Comparison of ENCODE assay signal across 27 cellular contexts in the genomic region with DNA sequence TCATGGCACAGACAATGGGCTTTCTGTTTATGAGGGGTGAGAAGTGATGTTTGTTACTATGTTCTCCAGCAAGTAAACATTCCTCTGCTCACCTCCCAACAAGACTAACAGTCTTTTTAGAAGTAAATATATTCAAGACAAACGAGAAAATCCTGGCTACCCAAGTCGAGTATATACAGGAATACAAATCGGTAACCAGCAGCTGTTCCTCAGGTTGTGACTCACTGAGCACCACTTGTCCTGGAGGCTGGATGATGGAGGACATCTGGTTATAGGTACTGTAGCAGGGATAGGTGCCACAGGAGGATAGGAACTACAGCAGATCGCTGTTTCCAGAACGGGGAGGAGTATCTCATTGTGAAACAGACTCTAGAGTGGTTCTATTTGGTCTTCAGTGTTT.
"Had no signal": no experiment of that assay in that cellular context is flagged by ENCODE, and none has a peak within 500 bp of the region (broad histone marks: within the 10 kb centered on the region; RNA-seq: fewer than 3 reads in every experiment).

No MANE protein-coding gene starts in this region.

- FAIRE-seq: astrocyte, endometrium had no signal

- H3K27ac ChIP-seq: brain microvascular endothelial cell, esophagus squamous epithelium, heart right ventricle, neural progenitor cell, testis, transverse colon had no signal

- H3K27me3 Mint-ChIP-seq: activated CD4-positive, alpha-beta T cell treated with anti-CD3 and anti-CD28 coated beads, Interleukin-2, amount 10 ng/mL, durations not matched to agents 24 days and 14 days; activated naive CD8-positive, alpha-beta T cell treated with anti-CD3 and anti-CD28 coated beads, Interleukin-2, amount 10 ng/mL, durations not matched to agents 7 days and 5 days; dendritic cell treated with granulocyte-macrophage colony-stimulating factor and Interleukin-4, amounts not matched to agents 40 ng/mL and 50 ng/mL, for 4 days; T-helper 17 cell had no signal

- H3K4me3 ChIP-seq: esophagus squamous epithelium, heart right ventricle, neural progenitor cell, testis, transverse colon had no signal

- H3K9me3 Mint-ChIP-seq: activated CD4-positive, alpha-beta T cell treated with anti-CD3 and anti-CD28 coated beads, Interleukin-2, amount 10 ng/mL, durations not matched to agents 24 days and 14 days; activated naive CD4-positive, alpha-beta T cell treated with anti-CD3 and anti-CD28 coated beads for 36 hours; activated naive CD8-positive, alpha-beta T cell treated with anti-CD3 and anti-CD28 coated beads, Interleukin-2, amount 10 ng/mL, durations not matched to agents 7 days and 5 days; activated T-cell treated with anti-CD3 and anti-CD28 coated beads, Interleukin-2, amount 50 U/mL, for 72 hours; dendritic cell treated with granulocyte-macrophage colony-stimulating factor and Interleukin-4, amounts not matched to agents 40 ng/mL and 50 ng/mL, for 4 days; natural killer cell; neural progenitor cell had no signal

- H3K27me3 ChIP-seq: brain microvascular endothelial cell, esophagus squamous epithelium, heart right ventricle, neural progenitor cell, testis, transverse colon had no signal

- H3K36me3 Mint-ChIP-seq: natural killer cell had no signal

- H3K36me3 ChIP-seq: neural progenitor cell had no signal

- H3K27ac Mint-ChIP-seq: activated CD4-positive, alpha-beta T cell treated with anti-CD3 and anti-CD28 coated beads, Interleukin-2, amount 10 ng/mL, durations not matched to agents 24 days and 14 days; activated naive CD4-positive, alpha-beta T cell treated with anti-CD3 and anti-CD28 coated beads for 36 hours; activated naive CD8-positive, alpha-beta T cell treated with anti-CD3 and anti-CD28 coated beads, Interleukin-2, amount 10 ng/mL, durations not matched to agents 7 days and 5 days; activated T-cell treated with anti-CD3 and anti-CD28 coated beads, Interleukin-2, amount 50 U/mL, for 72 hours; dendritic cell treated with granulocyte-macrophage colony-stimulating factor and Interleukin-4, amounts not matched to agents 40 ng/mL and 50 ng/mL, for 4 days; natural killer cell; neural progenitor cell; T-helper 17 cell had no signal

- H3K9ac ChIP-seq: neural progenitor cell had no signal

- H2AFZ ChIP-seq: neural progenitor cell had no signal

- H3K4me3 Mint-ChIP-seq: activated CD4-positive, alpha-beta T cell treated with anti-CD3 and anti-CD28 coated beads, Interleukin-2, amount 10 ng/mL, durations not matched to agents 24 days and 14 days; activated naive CD4-positive, alpha-beta T cell treated with anti-CD3 and anti-CD28 coated beads for 36 hours; activated naive CD8-positive, alpha-beta T cell treated with anti-CD3 and anti-CD28 coated beads, Interleukin-2, amount 10 ng/mL, durations not matched to agents 7 days and 5 days; activated T-cell treated with anti-CD3 and anti-CD28 coated beads, Interleukin-2, amount 50 U/mL, for 72 hours; dendritic cell treated with granulocyte-macrophage colony-stimulating factor and Interleukin-4, amounts not matched to agents 40 ng/mL and 50 ng/mL, for 4 days; natural killer cell; neural progenitor cell; T-helper 17 cell had no signal

- H3K9me3 ChIP-seq: esophagus squamous epithelium, heart right ventricle, testis, transverse colon had no signal

- H3K4me2 ChIP-seq: neural progenitor cell had no signal

- H3K4me1 ChIP-seq: neural progenitor cell had no signal

- DNase-seq: activated CD4-positive, alpha-beta T cell treated with anti-CD3 and anti-CD28 coated beads, Interleukin-2, amount 10 ng/mL, durations not matched to agents 24 days and 14 days; activated CD4-positive, CD25-positive, alpha-beta regulatory T cell treated with anti-CD3 and anti-CD28 coated beads, Interleukin-2, amount 50 U/mL, for 72 hours; activated naive CD4-positive, alpha-beta T cell treated with anti-CD3 and anti-CD28 coated beads for 36 hours; activated naive CD8-positive, alpha-beta T cell treated with anti-CD3 and anti-CD28 coated beads, Interleukin-2, amount 10 ng/mL, durations not matched to agents 7 days and 5 days; activated T-cell treated with anti-CD3 and anti-CD28 coated beads for 4 hours; activated T-cell treated with anti-CD3 and anti-CD28 coated beads, Interleukin-2, amount 50 U/mL, for 72 hours; amniotic stem cell; brain microvascular endothelial cell; central memory CD4-positive, alpha-beta T cell; effector CD4-positive, alpha-beta T cell; esophagus squamous epithelium; foreskin melanocyte; heart right ventricle; mesendoderm; natural killer cell; occipital lobe; right cardiac atrium; stimulated activated CD4-positive, alpha-beta T cell treated with anti-CD3 and anti-CD28 coated beads, Interleukin-2, amount 100 ng/mL, for 48 hours; stimulated activated naive CD8-positive, alpha-beta T cell treated with anti-CD3 and anti-CD28 coated beads, Interleukin-15, Interleukin-2, amounts not matched to agents 100 U/mL and 50 U/mL, for 24 hours; T-helper 17 cell; T1000; testis; transverse colon had no signal

- ATAC-seq: activated T-cell treated with anti-CD3 and anti-CD28 coated beads, Interleukin-2, amount 50 U/mL, for 72 hours; heart right ventricle; natural killer cell; right cardiac atrium; stimulated activated naive CD8-positive, alpha-beta T cell treated with anti-CD3 and anti-CD28 coated beads, Interleukin-15, Interleukin-2, amounts not matched to agents 100 U/mL and 50 U/mL, for 24 hours; T-helper 17 cell had no signal
